In genomic region chr12:10027311-10028099, GRCh38 we compare ENCODE assay signal across 17 cellular contexts. TPM values are rescaled to one million over a fixed set of nuclear protein-coding genes. Genes with fewer than 3 reads are reported as not detected.
DNase-seq lines count a peak whose midpoint lies in the region; ATAC-seq and TF ChIP-seq lines count a peak whose summit lies in the region.
"Had no signal": no experiment of that assay in that cellular context is flagged by ENCODE, and none has a peak within 500 bp of the region (broad histone marks: within the 10 kb centered on the region; RNA-seq: fewer than 3 reads in every experiment).

No MANE protein-coding gene starts in this region.

- peaks cover 14% of the 10 kb centered on the region for H3K9me3 Mint-ChIP-seq in MCF 10A (ENCODE audit: unreplicated experiment)

- peak; percentile 93 for ATAC-seq in upper lobe of right lung
- no peak for ATAC-seq in stimulated activated naive CD8-positive, alpha-beta T cell treated with anti-CD3 and anti-CD28 coated beads, Interleukin-15, Interleukin-2, amounts not matched to agents 100 U/mL and 50 U/mL, for 24 hours
- ATAC-seq: activated CD4-positive, CD25-positive, alpha-beta regulatory T cell treated with anti-CD3 and anti-CD28 coated beads, Interleukin-2, amount 50 U/mL, for 24 hours had no signal

- H3K27ac Mint-ChIP-seq in MCF 10A (ENCODE audit: low read depth, unreplicated experiment): peak overlapping the region; percentile 94
- H3K27ac Mint-ChIP-seq: H9 had no signal

- peaks cover 35% of the 10 kb centered on the region for H3K4me1 Mint-ChIP-seq in MCF 10A (ENCODE audit: insufficient read depth, unreplicated experiment)

- H3K27me3 Mint-ChIP-seq in MCF 10A (ENCODE audit: insufficient read depth, unreplicated experiment): no peaks in the 10 kb centered on the region

- H4K20me1 ChIP-seq in fibroblast of lung (ENCODE audit: control insufficient read depth, extremely low read depth, insufficient read depth, low read length): no peaks in the 10 kb centered on the region

- H3K4me1 ChIP-seq in breast epithelium (no peaks in the 10 kb centered on the region), fibroblast of lung (ENCODE audit: control insufficient read depth, extremely low read depth, insufficient read depth, low read length) (no peaks in the 10 kb centered on the region), upper lobe of right lung (no peaks in the 10 kb centered on the region)

- TF ChIP-seq CTCF in MCF 10A (IDR thresholded peaks at IDR 0.05; ENCODE audit: unreplicated experiment) (no peak), breast epithelium (IDR thresholded peaks at IDR 0.05) (no peak), fibroblast of lung (conservative IDR thresholded peaks at IDR 0.05 in 1 of 2, IDR thresholded peaks at IDR 0.05 in 1 of 2; ENCODE audit: low read depth in 1 of 2, low read length in 2 of 2) (no peak), upper lobe of right lung (IDR thresholded peaks at IDR 0.05) (no peak)

- POLR2A ChIA-PET in MCF 10A (lab: Yijun Ruan, JAX): interaction anchor here (0.6 to 1.6 kb wide), 5 partner anchors 11 to 1946 kb away, joined by 3 to 6 read pairs (median 5); no protein-coding TSS in a partner anchor

- no peaks in the 10 kb centered on the region for H3K27me3 ChIP-seq in breast epithelium
- no peaks in the 10 kb centered on the region for H3K27me3 ChIP-seq in fibroblast of lung (ENCODE audit: control insufficient read depth, insufficient read depth, low read length)
- H3K27me3 ChIP-seq in upper lobe of right lung: no peaks in the 10 kb centered on the region

- no peaks in the 10 kb centered on the region for H3K36me3 ChIP-seq in breast epithelium
- H3K36me3 ChIP-seq in fibroblast of lung (ENCODE audit: control insufficient read depth, insufficient read depth, low read length): no peaks in the 10 kb centered on the region
- no peaks in the 10 kb centered on the region for H3K36me3 ChIP-seq in upper lobe of right lung

- intact Hi-C loops in MCF 10A (cut with micrococcal nuclease) (loop anchor here (10.0 kb wide), 1 partner anchor 187 kb away; the partner anchor contains the start of gene GABARAPL1), breast epithelium (cut with DNase I; ENCODE audit: low total_unique reads) (no loop called here), upper lobe of right lung (cut with DNase I) (no loop called here)

- no TSS peak for BruUV-seq in MCF 10A (replicated peaks; lab: Mats Ljungman, UMichigan)

- no peaks in the 10 kb centered on the region for H3K36me3 Mint-ChIP-seq in MCF 10A (ENCODE audit: insufficient read depth, unreplicated experiment)

- no peak for TF ChIP-seq POLR2A in breast epithelium (IDR thresholded peaks at IDR 0.05)

- H3K9me3 ChIP-seq in breast epithelium: no peaks in the 10 kb centered on the region
- H3K9me3 ChIP-seq in fibroblast of lung (ENCODE audit: control insufficient read depth, insufficient read depth, low read depth, low read length): no peaks in the 10 kb centered on the region
- H3K9me3 ChIP-seq in upper lobe of right lung: no peaks in the 10 kb centered on the region

- H3K4me3 ChIP-seq in breast epithelium (no peak overlapping the region), fibroblast of lung (replicated peaks in 1 of 4; ENCODE audit: control extremely low read depth in 1 of 4, insufficient read depth in 1 of 4, low read depth in 3 of 4, low read length in 4 of 4) (no peak overlapping the region), upper lobe of right lung (no peak overlapping the region)

- CTCF ChIA-PET in MCF 10A (lab: Yijun Ruan, JAX): interaction anchor here (0.6 to 1.1 kb wide), 5 partner anchors 9 to 277 kb away, joined by 3 to 5 read pairs (median 3); partner anchors contain the start of gene CLEC12B

- DNase-seq in MCF 10A (ENCODE audit: unreplicated experiment) (peak; percentile 89), breast epithelium (ENCODE audit: low spot score in 2 of 2) (no peak), SIG-M5 (lab: John Stamatoyannopoulos, UW) (peak; percentile 96), fibroblast of lung (ENCODE audit: low read depth in 2 of 2) (peak; percentile 5 to 8), upper lobe of right lung (no peak), ecto neural progenitor cell (ENCODE audit: low spot score) (no peak), occipital lobe (lab: John Stamatoyannopoulos, UW) (no peak)
- DNase-seq in stimulated activated naive CD8-positive, alpha-beta T cell treated with anti-CD3 and anti-CD28 coated beads, Interleukin-15, Interleukin-2, amounts not matched to agents 100 U/mL and 50 U/mL, for 24 hours: no peak
- DNase-seq: 8988T; activated gamma-delta T cell; H9; NCI-H1436 treated with DMSO at 0.1 percent for 48 hours; stimulated activated CD4-positive, alpha-beta T cell treated with anti-CD3 and anti-CD28 coated beads, Interleukin-2, amount 100 ng/mL, for 24 hours had no signal

- H3K27ac ChIP-seq in breast epithelium (no peak overlapping the region), fibroblast of lung (ENCODE audit: insufficient read depth, low read length) (no peak overlapping the region), upper lobe of right lung (peak overlapping the region; percentile 51)

- peak overlapping the region; percentile 14 for H2AFZ ChIP-seq in fibroblast of lung (ENCODE audit: low read length)

- H3K79me2 ChIP-seq in fibroblast of lung (ENCODE audit: control insufficient read depth, insufficient read depth, low read length): no peaks in the 10 kb centered on the region

- H3K9ac ChIP-seq in fibroblast of lung (ENCODE audit: insufficient read depth, low read length): no peak overlapping the region

- H3K4me2 ChIP-seq in fibroblast of lung (ENCODE audit: extremely low read depth, insufficient read depth, low read length): no peak overlapping the region

- H3K4me3 Mint-ChIP-seq in MCF 10A (ENCODE audit: unreplicated experiment): peak overlapping the region; percentile 53
- H3K4me3 Mint-ChIP-seq: H9 had no signal

RNA-seq across cellular contexts. Expression of gene CLEC9A, which starts 3.0 kb away (rescaled TPM):
- total RNA-seq in MCF 10A (2022) (not detected in 2 replicates), breast epithelium (not detected), fibroblast of lung (not detected in 2 replicates), upper lobe of right lung (0.43 TPM), occipital lobe (not detected)
- not detected in 2 replicates for polyA plus RNA-seq in fibroblast of lung
- polyA plus RNA-seq in fibroblast of lung (2012): not detected in 2 replicates
- not detected in 2 replicates for polyA minus RNA-seq in fibroblast of lung (ENCODE audit: low replicate concordance)
- total RNA-seq: dermis microvascular lymphatic vessel endothelial cell, G401, H9, OCI-LY7 had no signal

RNA-seq across cellular contexts. Expression of gene CLEC12B, which starts 17.1 kb away (rescaled TPM):
- total RNA-seq in MCF 10A (2022) (not detected in 2 replicates), breast epithelium (under 1 TPM in 1 of 3 donors, not detected in 2; 0.16 TPM), fibroblast of lung (not detected in 2 replicates), upper lobe of right lung (1.4 TPM), occipital lobe (not detected)
- polyA plus RNA-seq in fibroblast of lung: 0.02 TPM in 1 of 2 replicates, not detected in the other
- not detected in 2 replicates for polyA plus RNA-seq in fibroblast of lung (2012)
- not detected in 2 replicates for polyA minus RNA-seq in fibroblast of lung (ENCODE audit: low replicate concordance)
- total RNA-seq: dermis microvascular lymphatic vessel endothelial cell, G401, H9, OCI-LY7 had no signal

RNA-seq across cellular contexts. Expression of gene CLEC1B, which starts 28.6 kb away (rescaled TPM):
- total RNA-seq in MCF 10A (2022) (not detected in 2 replicates), breast epithelium (not detected), fibroblast of lung (not detected in 2 replicates), upper lobe of right lung (not detected), occipital lobe (not detected)
- polyA plus RNA-seq in fibroblast of lung: not detected in 2 replicates
- polyA plus RNA-seq in fibroblast of lung (2012): not detected in 2 replicates
- not detected in 2 replicates for polyA minus RNA-seq in fibroblast of lung (ENCODE audit: low replicate concordance)
- total RNA-seq: dermis microvascular lymphatic vessel endothelial cell, G401, H9, OCI-LY7 had no signal

RNA-seq across cellular contexts. Expression of gene CLEC12A, which starts 56.3 kb away (rescaled TPM):
- total RNA-seq in MCF 10A (2022) (not detected in 2 replicates), breast epithelium (1 to 10 TPM in 2 of 3 donors, not detected in 1; 1.6 to 1.9 TPM), fibroblast of lung (not detected in 2 replicates), upper lobe of right lung (43.4 TPM), occipital lobe (not detected)
- not detected in 2 replicates for polyA plus RNA-seq in fibroblast of lung
- polyA plus RNA-seq in fibroblast of lung (2012): not detected in 2 replicates
- polyA minus RNA-seq in fibroblast of lung (ENCODE audit: low replicate concordance): not detected in 2 replicates
- total RNA-seq: dermis microvascular lymphatic vessel endothelial cell, G401, H9, OCI-LY7 had no signal

Comparison
In these comparisons a context has a peak if more than half of its experiments do, and no peak if none do; other contexts are left out.
1. DNase-seq: peak in MCF 10A (single experiment), SIG-M5 (single experiment) and fibroblast of lung (2 of 2); none in breast epithelium (0 of 2), upper lobe of right lung (single experiment), ecto neural progenitor cell (single experiment), occipital lobe (single experiment) and stimulated activated naive CD8-positive, alpha-beta T cell treated with anti-CD3 and anti-CD28 coated beads, Interleukin-15, Interleukin-2, amounts not matched to agents 100 U/mL and 50 U/mL, for 24 hours (single experiment).